In the genomic region with DNA sequence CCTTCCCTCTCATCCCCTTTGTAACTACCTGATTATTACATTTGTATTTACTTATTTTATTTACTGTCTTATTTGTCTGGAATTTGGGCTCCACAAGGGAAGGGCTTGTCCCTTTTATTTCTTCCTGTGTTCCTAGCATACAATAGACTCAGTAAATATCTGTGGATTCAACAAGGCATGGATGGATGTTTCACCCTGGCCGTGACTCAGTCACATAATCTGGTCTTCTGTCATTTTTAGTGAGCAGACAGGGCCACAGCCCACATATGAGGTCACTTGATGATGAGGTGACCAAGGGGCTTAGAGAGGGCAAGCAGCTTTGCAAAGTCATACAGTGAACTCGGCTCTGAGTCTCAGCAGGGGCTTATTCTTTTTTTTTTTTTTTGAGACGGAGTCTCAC, we compare ENCODE assay signal across 15 cellular contexts. TPM values are rescaled to one million over a fixed set of nuclear protein-coding genes. Genes with fewer than 3 reads are reported as not detected.
DNase-seq lines count a peak whose midpoint lies in the region; ATAC-seq and TF ChIP-seq lines count a peak whose summit lies in the region.
"Had no signal": no experiment of that assay in that cellular context is flagged by ENCODE, and none has a peak within 500 bp of the region (broad histone marks: within the 10 kb centered on the region; RNA-seq: fewer than 3 reads in every experiment).

No MANE protein-coding gene starts in this region.

- CTCF ChIA-PET in Calu3 (lab: Charles Lee) = interaction anchor here (0.6 to 1.3 kb wide), 5 partner anchors 14 to 1165 kb away, joined by 3 to 7 read pairs (median 3); no protein-coding TSS in a partner anchor

- intact Hi-C loops in Calu3 (cut with micrococcal nuclease; ENCODE audit: unreplicated experiment) = no loop called here

- H3K27ac ChIP-seq in epithelial cell of prostate = peak overlapping the region; percentile 75
- H3K27ac ChIP-seq: dorsolateral prefrontal cortex, HL-60 had no signal

- peaks cover 13% of the 10 kb centered on the region for H3K36me3 Mint-ChIP-seq in Calu3 (ENCODE audit: insufficient read depth, unreplicated experiment)
- peaks cover 3% of the 10 kb centered on the region for H3K36me3 Mint-ChIP-seq in effector memory CD8-positive, alpha-beta T cell (ENCODE audit: insufficient read depth)
- H3K36me3 Mint-ChIP-seq: memory B cell had no signal

- no TSS peak for BruUV-seq in Calu3 (replicated peaks; lab: Mats Ljungman, UMichigan)

- H3K4me1 ChIP-seq in neuron (ENCODE audit: insufficient read depth, low read length) = peaks cover 34% of the 10 kb centered on the region

- peak overlapping the region; percentile 53 for H3K27ac Mint-ChIP-seq in Calu3 (ENCODE audit: unreplicated experiment)
- peak overlapping the region in 1 of 2 donors; percentile 45 for H3K27ac Mint-ChIP-seq in effector memory CD8-positive, alpha-beta T cell
- H3K27ac Mint-ChIP-seq: memory B cell had no signal

- ATAC-seq in effector memory CD8-positive, alpha-beta T cell (replicated peaks) = no peak

- H3K9me3 ChIP-seq in neuron (ENCODE audit: low read length) = no peaks in the 10 kb centered on the region
- H3K9me3 ChIP-seq: transverse colon had no signal

- DNase-seq in Calu3 = no peak
- peak; percentile 47 for DNase-seq in RPMI7951 (ENCODE audit: low read depth)
- DNase-seq in epithelial cell of prostate (ENCODE audit: low read depth, low spot score) = no peak
- no peak for DNase-seq in OCI-M2 (lab: John Stamatoyannopoulos, UW; ENCODE audit: unreplicated experiment)
- DNase-seq in NCI-H2081 treated with DMSO at 0.1 percent for 48 hours (lab: John Stamatoyannopoulos, UW) = no peak
- no peak for DNase-seq in effector memory CD8-positive, alpha-beta T cell
- DNase-seq in NK-92 (lab: John Stamatoyannopoulos, UW; ENCODE audit: unreplicated experiment) = no peak
- DNase-seq: activated T-cell treated with anti-CD3 and anti-CD28 coated beads for 4 hours; dorsolateral prefrontal cortex; NCI-H2029 treated with DMSO at 0.1 percent for 48 hours; stimulated activated CD4-positive, alpha-beta T cell treated with anti-CD3 and anti-CD28 coated beads, Interleukin-2, amount 100 ng/mL, for 48 hours; transverse colon had no signal

- H2AFZ ChIP-seq in neuron (ENCODE audit: low read depth, low read length) = peak overlapping the region; percentile 42

- no peaks in the 10 kb centered on the region for H3K27me3 ChIP-seq in neuron (ENCODE audit: insufficient read depth, low read length)
- H3K27me3 ChIP-seq: dorsolateral prefrontal cortex, transverse colon had no signal

- no peaks in the 10 kb centered on the region for H3K36me3 ChIP-seq in neuron (ENCODE audit: insufficient read depth, low read length)
- H3K36me3 ChIP-seq: transverse colon had no signal

- no peaks in the 10 kb centered on the region for H3K27me3 Mint-ChIP-seq in Calu3 (ENCODE audit: unreplicated experiment)
- H3K27me3 Mint-ChIP-seq in effector memory CD8-positive, alpha-beta T cell = no peaks in the 10 kb centered on the region
- H3K27me3 Mint-ChIP-seq: memory B cell had no signal

- H3K9me3 Mint-ChIP-seq in Calu3 (ENCODE audit: low read depth, unreplicated experiment) = no peaks in the 10 kb centered on the region
- no peaks in the 10 kb centered on the region for H3K9me3 Mint-ChIP-seq in effector memory CD8-positive, alpha-beta T cell
- H3K9me3 Mint-ChIP-seq: memory B cell had no signal

- peak overlapping the region; percentile 37 for H3K4me3 Mint-ChIP-seq in Calu3 (ENCODE audit: low read depth, unreplicated experiment)
- H3K4me3 Mint-ChIP-seq in effector memory CD8-positive, alpha-beta T cell = no peak overlapping the region
- H3K4me3 Mint-ChIP-seq: memory B cell had no signal

- no peak for TF ChIP-seq CTCF in Calu3 (IDR thresholded peaks at IDR 0.05; ENCODE audit: unreplicated experiment)

- no peak overlapping the region for H3K4me3 ChIP-seq in neuron (ENCODE audit: low read length)
- H3K4me3 ChIP-seq: dorsolateral prefrontal cortex, transverse colon had no signal

- H3K4me1 Mint-ChIP-seq in Calu3 (ENCODE audit: low read depth, unreplicated experiment) = peaks cover 21% of the 10 kb centered on the region
- no peaks in the 10 kb centered on the region for H3K4me1 Mint-ChIP-seq in effector memory CD8-positive, alpha-beta T cell (ENCODE audit: low read depth in 2 of 2)
- H3K4me1 Mint-ChIP-seq: memory B cell had no signal

RNA-seq across cellular contexts. Expression of gene DAG1, which starts 7.8 kb away (rescaled TPM):
- 164 and 226 TPM in 2 replicates for total RNA-seq in Calu3 (2022)
- 75.7 and 88.6 TPM in 2 replicates for total RNA-seq in RPMI7951 (2014; rRNA removed; shearing (Covaris generic))

RNA-seq across cellular contexts. Expression of gene NICN1, which starts 33.1 kb away (rescaled TPM):
- total RNA-seq in Calu3 (2022) = 14.2 and 15.8 TPM in 2 replicates
- 2.4 and 4.2 TPM in 2 replicates for total RNA-seq in RPMI7951 (2014; rRNA removed; shearing (Covaris generic))

RNA-seq across cellular contexts. Expression of gene AMT, which starts 39.9 kb away (rescaled TPM):
- total RNA-seq in Calu3 (2022) = 8.5 and 9.7 TPM in 2 replicates
- total RNA-seq in RPMI7951 (2014; rRNA removed; shearing (Covaris generic)) = 1.5 TPM in 1 of 2 replicates, not detected in the other

RNA-seq across cellular contexts. Expression of gene TCTA, which starts 50.0 kb away (rescaled TPM):
- total RNA-seq in Calu3 (2022) = 33.6 and 35.6 TPM in 2 replicates
- total RNA-seq in RPMI7951 (2014; rRNA removed; shearing (Covaris generic)) = 22.9 and 24.3 TPM in 2 replicates

RNA-seq across cellular contexts. Expression of gene RHOA, which starts 50.4 kb away (rescaled TPM):
- total RNA-seq in Calu3 (2022) = 313 and 352 TPM in 2 replicates
- 627 and 650 TPM in 2 replicates for total RNA-seq in RPMI7951 (2014; rRNA removed; shearing (Covaris generic))
